In genomic region chr11:10328314-10329090, GRCh38 we compare ENCODE assay signal across 11 cellular contexts. TPM values are rescaled to one million over a fixed set of nuclear protein-coding genes. Genes with fewer than 3 reads are reported as not detected.
A peak's percentile ranks its signal among the peaks of the same experiment; 100 is the strongest.
DNase-seq lines count a peak whose midpoint lies in the region; ATAC-seq and TF ChIP-seq lines count a peak whose summit lies in the region.
"Had no signal": no experiment of that assay in that cellular context is flagged by ENCODE, and none has a peak within 500 bp of the region (broad histone marks: within the 10 kb centered on the region; RNA-seq: fewer than 3 reads in every experiment).

No MANE protein-coding gene starts in this region.

- no peak for ATAC-seq in natural killer cell treated with Interleukin-12 subunit alpha and Interleukin-12 subunit beta and Interleukin-15 and Interleukin-18, amount 100 ng/mL, for 72 hours

- POLR2A ChIA-PET in A673 (lab: Charles Lee; ENCODE audit: low non-redundant PET), result interaction anchor here (0.6 kb wide), 1 partner anchor 49 kb away, joined by 5 read pairs; no protein-coding TSS in a partner anchor

- no TSS peak for BruUV-seq in A673 (replicated peaks; lab: Mats Ljungman, UMichigan)

- TF ChIP-seq CTCF in A673 (conservative IDR thresholded peaks at IDR 0.05; ENCODE audit: low read depth, low read length), result no peak

- H3K27me3 Mint-ChIP-seq in natural killer cell treated with Interleukin-12 subunit alpha and Interleukin-12 subunit beta and Interleukin-15 and Interleukin-18, amount 100 ng/mL, for 72 hours, result peaks cover 17 to 29% of the 10 kb centered on the region in 2 donors
- peaks cover 0 to 11% (median 0%) of the 10 kb centered on the region in 3 donors for H3K27me3 Mint-ChIP-seq in immature natural killer cell (ENCODE audit: low read depth in 3 of 3)

- H3K36me3 Mint-ChIP-seq in natural killer cell treated with Interleukin-12 subunit alpha and Interleukin-12 subunit beta and Interleukin-15 and Interleukin-18, amount 100 ng/mL, for 72 hours, result no peaks in the 10 kb centered on the region
- no peaks in the 10 kb centered on the region for H3K36me3 Mint-ChIP-seq in immature natural killer cell

- H3K4me3 Mint-ChIP-seq in natural killer cell treated with Interleukin-12 subunit alpha and Interleukin-12 subunit beta and Interleukin-15 and Interleukin-18, amount 100 ng/mL, for 72 hours, result no peak overlapping the region
- H3K4me3 Mint-ChIP-seq in immature natural killer cell, result no peak overlapping the region

- H3K9me3 ChIP-seq in A673 (ENCODE audit: low read depth, low read length, poor library complexity, severe bottlenecking) (no peaks in the 10 kb centered on the region), duodenal mucosa (ENCODE audit: control insufficient read depth in 1 of 2, low read length in 2 of 2) (no peaks in the 10 kb centered on the region), muscle layer of duodenum (ENCODE audit: control insufficient read depth in 1 of 2, low read length in 2 of 2) (no peaks in the 10 kb centered on the region)

- intact Hi-C loops in A673 (cut with micrococcal nuclease; ENCODE audit: unreplicated experiment), result no loop called here

- H3K27me3 ChIP-seq in A673 (replicated peaks; ENCODE audit: insufficient read depth, low read depth, low read length, poor library complexity) (no peaks in the 10 kb centered on the region), duodenal mucosa (ENCODE audit: control insufficient read depth in 1 of 2, insufficient read depth in 2 of 2, low read length in 2 of 2) (no peaks in the 10 kb centered on the region), muscle layer of duodenum (ENCODE audit: low read depth, low read length) (no peaks in the 10 kb centered on the region)

- H3K4me3 ChIP-seq in A673 (ENCODE audit: low read depth, low read length, poor library complexity, severe bottlenecking), result no peak overlapping the region
- no peak overlapping the region for H3K4me3 ChIP-seq in duodenal mucosa (ENCODE audit: low read depth in 1 of 2, low read length in 2 of 2)
- H3K4me3 ChIP-seq in muscle layer of duodenum (ENCODE audit: low read depth in 1 of 2, low read length in 2 of 2), result no peak overlapping the region

- H3K9me3 Mint-ChIP-seq in natural killer cell treated with Interleukin-12 subunit alpha and Interleukin-12 subunit beta and Interleukin-15 and Interleukin-18, amount 100 ng/mL, for 72 hours, result no peaks in the 10 kb centered on the region
- no peaks in the 10 kb centered on the region for H3K9me3 Mint-ChIP-seq in immature natural killer cell
- H3K9me3 Mint-ChIP-seq: activated T-helper 2 cell treated with anti-CD3 and anti-CD28 coated beads, Interferon-gamma antibody, Interleukin-2, Interleukin-4, amounts not matched to agents 10 μg/mL and 5 μg/mL and 100 μg/mL, durations not matched to agents 14 hours and 24 hours and 36 hours had no signal

- H3K27ac ChIP-seq in A673 (ENCODE audit: low read depth, low read length, poor library complexity, severe bottlenecking), result no peak overlapping the region
- peak overlapping the region; percentile 14 for H3K27ac ChIP-seq in duodenal mucosa (ENCODE audit: low read depth, low read length)
- peak overlapping the region; percentile 3 for H3K27ac ChIP-seq in muscle layer of duodenum (ENCODE audit: low read length)

- H3K9ac ChIP-seq in duodenal mucosa (ENCODE audit: low read depth in 1 of 2, low read length in 2 of 2), result no peak overlapping the region

- peaks cover 0 to 2% of the 10 kb centered on the region in 2 donors for H3K4me1 Mint-ChIP-seq in natural killer cell treated with Interleukin-12 subunit alpha and Interleukin-12 subunit beta and Interleukin-15 and Interleukin-18, amount 100 ng/mL, for 72 hours (ENCODE audit: low read depth in 2 of 2)
- H3K4me1 Mint-ChIP-seq in immature natural killer cell, result no peaks in the 10 kb centered on the region

- peaks cover 4% of the 10 kb centered on the region for H3K4me1 ChIP-seq in A673 (ENCODE audit: insufficient read depth, low read length, poor library complexity, severe bottlenecking)
- H3K4me1 ChIP-seq in duodenal mucosa (ENCODE audit: control insufficient read depth in 1 of 2, insufficient read depth in 2 of 2, low read length in 2 of 2), result peaks cover 22 to 50% of the 10 kb centered on the region in 2 donors
- peaks cover 18 to 20% of the 10 kb centered on the region in 2 donors for H3K4me1 ChIP-seq in muscle layer of duodenum (ENCODE audit: control insufficient read depth in 1 of 2, insufficient read depth in 2 of 2, low read length in 2 of 2)

- CTCF ChIA-PET in A673 (lab: Charles Lee), result interaction anchor here (0.5 to 1.2 kb wide), 2 partner anchors 38 to 355 kb away, joined by 3 read pairs; no protein-coding TSS in a partner anchor

- no peaks in the 10 kb centered on the region for H3K36me3 ChIP-seq in A673 (ENCODE audit: insufficient read depth, low read length, poor library complexity, severe bottlenecking)
- H3K36me3 ChIP-seq in duodenal mucosa (ENCODE audit: control insufficient read depth in 1 of 2, insufficient read depth in 2 of 2, low read length in 2 of 2), result no peaks in the 10 kb centered on the region
- no peaks in the 10 kb centered on the region for H3K36me3 ChIP-seq in muscle layer of duodenum (ENCODE audit: control insufficient read depth in 1 of 2, insufficient read depth in 2 of 2, low read length in 2 of 2)

- H3K27ac Mint-ChIP-seq in natural killer cell treated with Interleukin-12 subunit alpha and Interleukin-12 subunit beta and Interleukin-15 and Interleukin-18, amount 100 ng/mL, for 72 hours, result no peak overlapping the region
- no peak overlapping the region for H3K27ac Mint-ChIP-seq in immature natural killer cell
- H3K27ac Mint-ChIP-seq: activated T-helper 2 cell treated with anti-CD3 and anti-CD28 coated beads, Interferon-gamma antibody, Interleukin-2, Interleukin-4, amounts not matched to agents 10 μg/mL and 5 μg/mL and 100 μg/mL, durations not matched to agents 14 hours and 24 hours and 36 hours had no signal

- DNase-seq in A673 (ENCODE audit: low spot score), result peak; percentile 48
- DNase-seq in MV-4-11 (lab: John Stamatoyannopoulos, UW), result peak; percentile 25
- DNase-seq in germinal center (ENCODE audit: low spot score), result no peak
- no peak for DNase-seq in natural killer cell treated with Interleukin-12 subunit alpha and Interleukin-12 subunit beta and Interleukin-15 and Interleukin-18, amount 100 ng/mL, for 72 hours (ENCODE audit: low spot score)
- no peak for DNase-seq in DMS153 (lab: John Stamatoyannopoulos, UW)
- no peak for DNase-seq in immature natural killer cell
- DNase-seq: C1 segment of cervical spinal cord, NCI-H2029 treated with DMSO at 0.1 percent for 48 hours had no signal

RNA-seq across cellular contexts. Expression of gene ADM, which starts 23.6 kb away (rescaled TPM):
- total RNA-seq in A673 (2021), result 2.3 and 3.8 TPM in 2 replicates
- 10 to 100 TPM in 1 of 2 donors, 1 to 10 TPM in 1; 2.3 to 13.0 TPM for total RNA-seq in natural killer cell treated with Interleukin-12 subunit alpha and Interleukin-12 subunit beta and Interleukin-15 and Interleukin-18, amount 100 ng/mL, for 72 hours
- polyA plus RNA-seq in immature natural killer cell, result 1 to 10 TPM in 1 of 3 donors, under 1 TPM in 2; 0.19 to 2.1 (median 0.20) TPM

RNA-seq across cellular contexts. Expression of gene SBF2, which starts 34.5 kb away (rescaled TPM):
- total RNA-seq in A673 (2021), result 24.7 and 31.8 TPM in 2 replicates
- 10 to 100 TPM; 15.4 to 20.4 TPM for total RNA-seq in natural killer cell treated with Interleukin-12 subunit alpha and Interleukin-12 subunit beta and Interleukin-15 and Interleukin-18, amount 100 ng/mL, for 72 hours
- 1 to 10 TPM; 3.2 to 6.9 (median 4.7) TPM for polyA plus RNA-seq in immature natural killer cell

Comparison
In these comparisons a context has a peak if more than half of its experiments do, and no peak if none do; other contexts are left out.
1. DNase-seq: peak in A673 (single experiment) and MV-4-11 (single experiment); none in germinal center (single experiment), natural killer cell treated with Interleukin-12 subunit alpha and Interleukin-12 subunit beta and Interleukin-15 and Interleukin-18, amount 100 ng/mL, for 72 hours (single experiment), DMS153 (single experiment) and immature natural killer cell (0 of 3).